1 cellular context compared by ENCODE assay signal in the genomic region with DNA sequence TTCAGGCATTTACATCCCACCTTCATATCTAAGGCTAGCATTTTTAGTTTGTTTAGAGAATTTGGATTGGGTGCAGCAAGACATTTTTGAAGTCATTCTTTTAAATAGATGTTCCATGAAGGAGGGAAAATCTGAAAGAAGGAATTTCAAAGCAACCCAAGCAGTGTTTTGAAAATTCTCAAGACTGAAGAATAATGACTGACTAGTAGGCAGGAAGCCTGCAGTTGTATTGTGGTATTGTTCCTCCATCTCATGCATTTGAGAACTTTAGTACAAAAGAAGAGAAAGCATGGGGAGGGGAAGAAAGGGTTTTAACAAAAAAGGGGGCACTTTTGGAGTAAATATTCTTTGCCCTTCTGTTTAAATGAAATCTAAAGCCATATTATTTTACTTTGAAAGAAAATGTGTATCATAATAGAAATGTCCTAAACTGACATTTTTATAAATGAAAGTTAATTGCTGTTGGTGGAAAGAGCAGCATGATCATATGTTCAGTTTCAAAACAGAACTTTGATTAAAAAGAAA.
TF ChIP-seq lines count a peak whose summit lies in the region.

No MANE protein-coding gene starts in this region.

TF ChIP-seq in HEK293, 187 proteins besides CTCF, POLR2A, EP300 and RAD21 (continued from another document):
- TF ChIP-seq, protein P1, sequence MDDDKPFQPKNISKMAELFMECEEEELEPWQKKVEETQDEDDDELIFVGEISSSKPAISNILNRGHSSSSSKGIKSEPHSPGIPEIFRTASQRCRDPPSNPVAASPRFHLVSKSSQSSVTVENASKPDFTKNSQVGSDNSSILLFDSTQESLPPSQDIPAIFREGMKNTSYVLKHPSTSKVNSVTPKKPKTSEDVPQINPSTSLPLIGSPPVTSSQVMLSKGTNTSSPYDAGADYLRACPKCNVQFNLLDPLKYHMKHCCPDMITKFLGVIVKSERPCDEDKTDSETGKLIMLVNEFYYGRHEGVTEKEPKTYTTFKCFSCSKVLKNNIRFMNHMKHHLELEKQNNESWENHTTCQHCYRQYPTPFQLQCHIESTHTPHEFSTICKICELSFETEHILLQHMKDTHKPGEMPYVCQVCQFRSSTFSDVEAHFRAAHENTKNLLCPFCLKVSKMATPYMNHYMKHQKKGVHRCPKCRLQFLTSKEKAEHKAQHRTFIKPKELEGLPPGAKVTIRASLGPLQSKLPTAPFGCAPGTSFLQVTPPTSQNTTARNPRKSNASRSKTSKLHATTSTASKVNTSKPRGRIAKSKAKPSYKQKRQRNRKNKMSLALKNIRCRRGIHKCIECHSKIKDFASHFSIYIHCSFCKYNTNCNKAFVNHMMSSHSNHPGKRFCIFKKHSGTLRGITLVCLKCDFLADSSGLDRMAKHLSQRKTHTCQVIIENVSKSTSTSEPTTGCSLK (tag by site-specific recombination; IDR thresholded peaks at IDR 0.05) = no peak
- no peak for TF ChIP-seq HOXD13 (CRISPR knock-in tag; IDR thresholded peaks at IDR 0.05; ENCODE audit: borderline replicate concordance)
- no peak for TF ChIP-seq ZNF561 (tag by site-specific recombination; IDR thresholded peaks at IDR 0.05; ENCODE audit: borderline replicate concordance)
- TF ChIP-seq PRDM1 (tag by site-specific recombination; IDR thresholded peaks at IDR 0.05) = 0 out of 2 replicates have a peak, but pooled peaks have one; percentile 17
- no peak for TF ChIP-seq BCL11B (tag by site-specific recombination; IDR thresholded peaks at IDR 0.05; ENCODE audit: low read depth)
